1 cellular context compared by ENCODE assay signal in genomic region chr12:89709157-89709993, GRCh38.
A peak's percentile ranks its signal among the peaks of the same experiment; 100 is the strongest.
TF ChIP-seq lines count a peak whose summit lies in the region.

No MANE protein-coding gene starts in this region.

TF ChIP-seq in K562, 482 proteins besides CTCF, POLR2A, EP300 and RAD21 (continued from another document and continues in another):
- no peak for TF ChIP-seq DEAF1 (CRISPR knock-in tag; IDR thresholded peaks at IDR 0.05)
- no peak for TF ChIP-seq ELK3 (CRISPR knock-in tag; IDR thresholded peaks at IDR 0.05)
- no peak for TF ChIP-seq TEAD1 (CRISPR knock-in tag; IDR thresholded peaks at IDR 0.05)
- TF ChIP-seq ETV6 (IDR thresholded peaks at IDR 0.05; ENCODE audit: borderline replicate concordance in 1 of 2, low read depth in 2 of 2, low read length in 1 of 2): no peak
- TF ChIP-seq ETV6 (CRISPR knock-in tag; IDR thresholded peaks at IDR 0.05; ENCODE audit: borderline replicate concordance): no peak
- 0 out of 4 replicates have a peak, but pooled peaks of 1 of the 2 experiments have one; percentile 18 for TF ChIP-seq TRIM24 (IDR thresholded peaks at IDR 0.05)
- peak; percentile 63; the same call in 1 of the 2 replicates for TF ChIP-seq ZBTB17 (CRISPR knock-in tag; IDR thresholded peaks at IDR 0.05)
- TF ChIP-seq BCOR (IDR thresholded peaks at IDR 0.05): peak; percentile 62; the same call in 1 of the 2 replicates
- no peak for TF ChIP-seq HNRNPL (IDR thresholded peaks at IDR 0.05; ENCODE audit: low read depth, low read length)
- no peak for TF ChIP-seq MEF2A (IDR thresholded peaks at IDR 0.05; ENCODE audit: control insufficient read depth, low read depth, low read length)
- TF ChIP-seq FOS (IDR thresholded peaks at IDR 0.05; ENCODE audit: extremely low read depth, insufficient read length): no peak
- TF ChIP-seq ZNF699 (CRISPR knock-in tag; IDR thresholded peaks at IDR 0.05; ENCODE audit: insufficient replicate concordance): no peak
- peak; percentile 21; the same call in 1 of the 2 replicates for TF ChIP-seq SMARCE1 (IDR thresholded peaks at IDR 0.05)
- TF ChIP-seq NONO (IDR thresholded peaks at IDR 0.05; ENCODE audit: low read depth in 2 of 2, low read length in 1 of 2): peak in 1 of 2 experiments; percentile 25; a peak in 1 of 4 replicates
- TF ChIP-seq DDX20 (tag; IDR thresholded peaks at IDR 0.05; ENCODE audit: low read depth): no peak
- TF ChIP-seq GATA2 (CRISPR knock-in tag; IDR thresholded peaks at IDR 0.05): no peak
- TF ChIP-seq MTA1 (IDR thresholded peaks at IDR 0.05; ENCODE audit: borderline replicate concordance): no peak
- no peak for TF ChIP-seq ZNF212 (CRISPR knock-in tag; IDR thresholded peaks at IDR 0.05)
- TF ChIP-seq MTA3 (IDR thresholded peaks at IDR 0.05; ENCODE audit: borderline replicate concordance): no peak; the same call in 1 of the 2 replicates
- peak; percentile 86 to 94 for TF ChIP-seq MAZ (CRISPR knock-in tag; conservative IDR thresholded peaks at IDR 0.05 in 1 of 2, IDR thresholded peaks at IDR 0.05 in 1 of 2)
- TF ChIP-seq POLR2AphosphoS5 (IDR thresholded peaks at IDR 0.05; ENCODE audit: control insufficient read depth, insufficient read depth, low read depth, low read length): no peak; the same call in none of the 2 replicates
- TF ChIP-seq U2AF2 (optimal IDR thresholded peaks at IDR 0.05; ENCODE audit: low read depth, low read length): no peak
- no peak for TF ChIP-seq ARID3A (IDR thresholded peaks at IDR 0.05; ENCODE audit: borderline replicate concordance, low read depth, low read length)
- no peak for TF ChIP-seq SMARCB1 (IDR thresholded peaks at IDR 0.05; ENCODE audit: insufficient read length, low read depth)
- peak; percentile 68; the same call in 1 of the 2 replicates for TF ChIP-seq ZNF644 (tag; IDR thresholded peaks at IDR 0.05; ENCODE audit: low read depth)
- TF ChIP-seq SREBF1 (IDR thresholded peaks at IDR 0.05; ENCODE audit: borderline replicate concordance, low read depth, low read length): no peak
- peak; percentile 84 for TF ChIP-seq POLR2B (IDR thresholded peaks at IDR 0.05; ENCODE audit: low read depth, partially characterized antibody)
- TF ChIP-seq ZBTB11 (CRISPR knock-in tag; IDR thresholded peaks at IDR 0.05): peak in 1 of 3 experiments; percentile 72; a peak in 2 of 6 replicates
- no peak; the same call in 1 of the 2 replicates for TF ChIP-seq SOX6 (IDR thresholded peaks at IDR 0.05)
- 0 out of 2 replicates have a peak, but pooled peaks have one; percentile 62 for TF ChIP-seq HLTF (IDR thresholded peaks at IDR 0.05)
- peak; percentile 53 to 85 for TF ChIP-seq MNT (conservative IDR thresholded peaks at IDR 0.05)
- peak; percentile 37 for TF ChIP-seq SAP30 (IDR thresholded peaks at IDR 0.05; ENCODE audit: borderline replicate concordance, insufficient read depth, low read depth, low read length, poor library complexity, severe bottlenecking)
- peak; percentile 73; the same call in 1 of the 2 replicates for TF ChIP-seq ILF3 (IDR thresholded peaks at IDR 0.05; ENCODE audit: borderline replicate concordance)
- TF ChIP-seq ZNF696 (CRISPR knock-in tag; conservative IDR thresholded peaks at IDR 0.05): no peak
- no peak for TF ChIP-seq ZNF75A (CRISPR knock-in tag; IDR thresholded peaks at IDR 0.05)
- TF ChIP-seq C11orf30 (IDR thresholded peaks at IDR 0.05; ENCODE audit: low read depth): no peak
- TF ChIP-seq RBM22 (IDR thresholded peaks at IDR 0.05; ENCODE audit: low read depth, low read length, poor library complexity, severe bottlenecking): no peak
- no peak for TF ChIP-seq ZKSCAN3 (CRISPR knock-in tag; IDR thresholded peaks at IDR 0.05)
- no peak for TF ChIP-seq ZNF717 (CRISPR knock-in tag; IDR thresholded peaks at IDR 0.05)
- no peak for TF ChIP-seq KAT8 (IDR thresholded peaks at IDR 0.05; ENCODE audit: low read depth)
- TF ChIP-seq SMAD1 (IDR thresholded peaks at IDR 0.05; ENCODE audit: low read depth, low read length, partially characterized antibody): no peak
- TF ChIP-seq ZNF253 (CRISPR knock-in tag; conservative IDR thresholded peaks at IDR 0.05): no peak
- no peak for TF ChIP-seq ZNF121 (CRISPR knock-in tag; conservative IDR thresholded peaks at IDR 0.05)
- no peak for TF ChIP-seq FOXP1 (CRISPR knock-in tag; IDR thresholded peaks at IDR 0.05)
- no peak for TF ChIP-seq SMARCA5 (IDR thresholded peaks at IDR 0.05)
- peak; percentile 26; the same call in 1 of the 2 replicates for TF ChIP-seq GTF2E2 (tag; IDR thresholded peaks at IDR 0.05)
- no peak for TF ChIP-seq ZNF79 (CRISPR knock-in tag; IDR thresholded peaks at IDR 0.05; ENCODE audit: low read depth)
- TF ChIP-seq SP2 (IDR thresholded peaks at IDR 0.05; ENCODE audit: extremely low read depth, low read depth, low read length, poor library complexity, severe bottlenecking): no peak
- TF ChIP-seq E2F8 (IDR thresholded peaks at IDR 0.05; ENCODE audit: low read depth, partially characterized antibody): peak; percentile 18
- TF ChIP-seq ZNF280B (CRISPR knock-in tag; IDR thresholded peaks at IDR 0.05): no peak
- no peak for TF ChIP-seq PURB (CRISPR knock-in tag; IDR thresholded peaks at IDR 0.05; ENCODE audit: low read depth)
- peak in 1 of 2 experiments; percentile 72; a peak in 1 of 4 replicates for TF ChIP-seq HDAC1 (IDR thresholded peaks at IDR 0.05)
- TF ChIP-seq CHD2 (IDR thresholded peaks at IDR 0.05; ENCODE audit: low read depth, low read length): peak; percentile 24; the same call in 1 of the 2 replicates
